ENCODE assay signal across 17 cellular contexts in the genomic region with DNA sequence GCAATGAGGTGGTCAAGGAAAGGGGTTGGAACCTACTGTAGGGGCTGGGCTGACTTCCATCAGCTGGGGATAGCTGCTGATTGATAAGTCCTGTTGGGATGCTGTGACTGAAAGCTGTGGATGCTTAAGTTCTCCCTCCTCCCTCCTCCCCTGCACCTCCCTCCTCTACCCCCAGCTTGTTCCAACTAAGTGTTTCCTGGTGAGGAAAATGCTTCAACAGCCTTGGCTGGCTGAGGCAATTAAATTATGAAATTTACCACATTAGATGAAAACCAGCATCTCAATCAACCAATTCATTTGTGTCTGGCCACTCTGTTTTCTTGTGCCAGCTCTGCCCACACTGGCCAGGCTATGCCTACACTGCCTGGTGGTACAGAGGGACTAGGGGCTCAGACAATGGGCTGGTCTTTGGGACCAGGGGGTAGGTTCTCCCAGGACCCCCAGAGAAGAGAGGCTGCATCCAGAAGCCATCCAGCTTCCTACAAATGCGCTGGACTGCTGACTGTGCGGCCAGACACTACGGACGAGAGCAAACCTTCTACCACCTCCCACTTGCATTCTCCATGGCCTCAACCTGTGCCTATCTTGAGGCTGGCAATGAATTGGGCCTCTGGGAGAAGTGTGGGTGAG. TPM values are rescaled to one million over a fixed set of nuclear protein-coding genes. Genes with fewer than 3 reads are reported as not detected.
A peak's percentile ranks its signal among the peaks of the same experiment; 100 is the strongest.
DNase-seq lines count a peak whose midpoint lies in the region; ATAC-seq and TF ChIP-seq lines count a peak whose summit lies in the region.
"Had no signal": no experiment of that assay in that cellular context is flagged by ENCODE, and none has a peak within 500 bp of the region (broad histone marks: within the 10 kb centered on the region; RNA-seq: fewer than 3 reads in every experiment).

No MANE protein-coding gene starts in this region.

- H3K18ac ChIP-seq in IMR-90 (ENCODE audit: low read depth, low read length) = no peak overlapping the region

- DNase-seq in IMR-90 (no peak), dorsolateral prefrontal cortex (no peak), neural progenitor cell (ENCODE audit: low spot score) (no peak), brain microvascular endothelial cell (no peak), kidney tubule cell (ENCODE audit: low spot score) (no peak)
- DNase-seq: foreskin fibroblast, left cardiac atrium, NCI-H526 treated with DMSO at 0.1 percent for 48 hours, retina, WERI-Rb-1 had no signal

- peaks cover 0 to 9% (median 0%) of the 10 kb centered on the region in 11 experiments; a peak in 1 of 22 replicates for H3K36me3 ChIP-seq in BLaER1 treated with 17β-estradiol and CSF1 and Interleukin-3, amounts not matched to agents 10 nM and 100 nM
- H3K36me3 ChIP-seq in IMR-90 (ENCODE audit: control insufficient read depth, insufficient read depth, low read length) (no peaks in the 10 kb centered on the region), neural progenitor cell (no peaks in the 10 kb centered on the region), brain microvascular endothelial cell (replicated peaks) (no peaks in the 10 kb centered on the region)
- H3K36me3 ChIP-seq: neutrophil had no signal

- H4K91ac ChIP-seq in IMR-90 (ENCODE audit: insufficient read depth, low read depth, low read length) = no peak overlapping the region

- dilution Hi-C loops in IMR-90 (cut with HindIII; ENCODE audit: low sequenced_read_pairs, unreplicated experiment) = no loop called here

- H4K20me1 ChIP-seq in BLaER1 treated with 17β-estradiol and CSF1 and Interleukin-3, amounts not matched to agents 10 nM and 100 nM = peaks cover 0 to 70% (median 46%) of the 10 kb centered on the region in 11 experiments; a peak in 17 of 22 replicates
- H4K20me1 ChIP-seq in IMR-90 (ENCODE audit: insufficient read depth, low read length) (peaks cover 18% of the 10 kb centered on the region; the same call in 1 of the 2 replicates), neural progenitor cell (ENCODE audit: low read depth) (peaks cover 67% of the 10 kb centered on the region)

- POLR2A ChIA-PET in IMR-90 (lab: Charles Lee; ENCODE audit: unreplicated experiment) = no interaction called here

- no peaks in the 10 kb centered on the region for H3K27me3 ChIP-seq in BLaER1 treated with 17β-estradiol and CSF1 and Interleukin-3, amounts not matched to agents 10 nM and 100 nM
- H3K27me3 ChIP-seq in IMR-90 (ENCODE audit: control insufficient read depth, insufficient read depth, low read length) (no peaks in the 10 kb centered on the region), dorsolateral prefrontal cortex (no peaks in the 10 kb centered on the region), neural progenitor cell (peaks cover 6% of the 10 kb centered on the region), brain microvascular endothelial cell (replicated peaks) (no peaks in the 10 kb centered on the region)

- H3K56ac ChIP-seq in IMR-90 (ENCODE audit: extremely low read depth, insufficient read depth, low read length) = no peak overlapping the region

- no peak overlapping the region for H3K4me3 ChIP-seq in BLaER1 treated with 17β-estradiol and CSF1 and Interleukin-3, amounts not matched to agents 10 nM and 100 nM
- no peak overlapping the region for H3K4me3 ChIP-seq in IMR-90 (ENCODE audit: insufficient read depth, low read depth, low read length)
- H3K4me3 ChIP-seq in dorsolateral prefrontal cortex = peak overlapping the region in 38 of 59 donors; percentile 68 to 98 (median 89)
- H3K4me3 ChIP-seq in neural progenitor cell = no peak overlapping the region
- H3K4me3 ChIP-seq in brain microvascular endothelial cell (ENCODE audit: low read depth, low read length) = no peak overlapping the region

- no peak overlapping the region for H3K4ac ChIP-seq in IMR-90 (ENCODE audit: low read depth, low read length)

- H3K36me3 Mint-ChIP-seq in neural progenitor cell = peaks cover 27% of the 10 kb centered on the region
- H3K36me3 Mint-ChIP-seq: activated CD4-positive, alpha-beta memory T cell treated with anti-CD3 and anti-CD28 coated beads for 36 hours had no signal

- H2AK5ac ChIP-seq in IMR-90 (ENCODE audit: low read depth, low read length) = no peak overlapping the region

- intact Hi-C loops in IMR-90 (cut with micrococcal nuclease) (loop anchor here (5.0 to 10.0 kb wide), 2 partner anchors 50 to 177 kb away; no protein-coding TSS in a partner anchor), dorsolateral prefrontal cortex (cut with DNase I) (no loop called here)

- no peak overlapping the region for H2BK120ac ChIP-seq in IMR-90 (ENCODE audit: low read depth, low read length)

- no peak for TF ChIP-seq CTCF in IMR-90 (conservative IDR thresholded peaks at IDR 0.05; ENCODE audit: low read depth, low read length)
- TF ChIP-seq CTCF in dorsolateral prefrontal cortex (IDR thresholded peaks at IDR 0.05 in 54 of 56, conservative IDR thresholded peaks at IDR 0.05 in 2 of 56; ENCODE audit: low read depth in 1 of 56, partially characterized antibody in 56 of 56) = no peak
- no peak for TF ChIP-seq CTCF in neural progenitor cell (IDR thresholded peaks at IDR 0.05)
- no peak for TF ChIP-seq CTCF in brain microvascular endothelial cell (IDR thresholded peaks at IDR 0.05; ENCODE audit: low read depth, low read length, missing control alignments)

- H3K9me3 Mint-ChIP-seq in neural progenitor cell = peaks cover 3% of the 10 kb centered on the region
- H3K9me3 Mint-ChIP-seq: activated CD4-positive, alpha-beta memory T cell treated with anti-CD3 and anti-CD28 coated beads for 36 hours; activated naive CD4-positive, alpha-beta T cell treated with anti-CD3 and anti-CD28 coated beads, Interleukin-2, amount 50 U/mL, for 72 hours had no signal

- no peak for TF ChIP-seq POLR2A in IMR-90 (IDR thresholded peaks at IDR 0.05; ENCODE audit: low read depth, low read length)

- ATAC-seq in IMR-90 (ENCODE audit: low read depth) = no peak
- ATAC-seq in GM18519 (IDR thresholded peaks at IDR 0.05; ENCODE audit: low FRiP score, unreplicated experiment) = no peak
- no peak for ATAC-seq in GM19395 (IDR thresholded peaks at IDR 0.05; ENCODE audit: unreplicated experiment)
- ATAC-seq: left cardiac atrium, Right ventricle myocardium inferior had no signal

- H2AFZ ChIP-seq in IMR-90 (replicated peaks; ENCODE audit: low read length, poor library complexity) = no peak overlapping the region
- no peak overlapping the region for H2AFZ ChIP-seq in neural progenitor cell (replicated peaks)

- H3K9ac ChIP-seq in BLaER1 treated with 17β-estradiol and CSF1 and Interleukin-3, amounts not matched to agents 10 nM and 100 nM = no peak overlapping the region
- H3K9ac ChIP-seq in IMR-90 (ENCODE audit: low read depth, low read length) (no peak overlapping the region), neural progenitor cell (no peak overlapping the region)

- H3K27me3 Mint-ChIP-seq in neural progenitor cell (ENCODE audit: insufficient read depth, low read depth) = peaks cover 13% of the 10 kb centered on the region
- H3K27me3 Mint-ChIP-seq: activated CD4-positive, alpha-beta memory T cell treated with anti-CD3 and anti-CD28 coated beads for 36 hours had no signal

- H3K79me2 ChIP-seq in neural progenitor cell (ENCODE audit: low read depth) = peaks cover 73% of the 10 kb centered on the region

- H3K4me1 Mint-ChIP-seq in neural progenitor cell = peaks cover 68% of the 10 kb centered on the region

- TF ChIP-seq RAD21 in IMR-90 (IDR thresholded peaks at IDR 0.05; ENCODE audit: low read length) = no peak

- no peaks in the 10 kb centered on the region for H3F3A ChIP-seq in neural progenitor cell (ENCODE audit: low read depth)

- no peak overlapping the region for H2BK15ac ChIP-seq in IMR-90 (ENCODE audit: low read depth, low read length)

- no CpG with 5 or more reads among the region's 4 CpGs for WGBS in IMR-90 (ENCODE audit: extremely low coverage in 2 of 2, insufficient read length in 1 of 2), 2 experiments

- peak overlapping the region; percentile 98 for H3K4me3 Mint-ChIP-seq in neural progenitor cell

- H3K4me1 ChIP-seq in BLaER1 treated with 17β-estradiol and CSF1 and Interleukin-3, amounts not matched to agents 10 nM and 100 nM = peaks cover 25 to 55% (median 47%) of the 10 kb centered on the region in 10 experiments
- H3K4me1 ChIP-seq in IMR-90 (ENCODE audit: control insufficient read depth, insufficient read depth, low read length) (peaks cover 11% of the 10 kb centered on the region), neural progenitor cell (peaks cover 9% of the 10 kb centered on the region)

- H3K14ac ChIP-seq in IMR-90 (replicated peaks; ENCODE audit: low read depth, low read length) = no peak overlapping the region

- peak overlapping the region; percentile 66 for H3K23ac ChIP-seq in IMR-90 (ENCODE audit: low read depth, low read length)

- BruUV-seq in IMR-90 (replicated peaks; lab: Mats Ljungman, UMichigan) = no TSS peak

- no peak overlapping the region for H3K27ac ChIP-seq in BLaER1 treated with 17β-estradiol and CSF1 and Interleukin-3, amounts not matched to agents 10 nM and 100 nM
- H3K27ac ChIP-seq in IMR-90 (ENCODE audit: insufficient read depth, low read length) (no peak overlapping the region), dorsolateral prefrontal cortex (peak overlapping the region in 3 of 59 donors; percentile 13 to 92 (median 38)), neural progenitor cell (no peak overlapping the region), brain microvascular endothelial cell (no peak overlapping the region)
- H3K27ac ChIP-seq: neutrophil, WERI-Rb-1 had no signal

- H4K8ac ChIP-seq in IMR-90 (ENCODE audit: low read depth in 2 of 2, low read length in 2 of 2) = no peak overlapping the region

- H2AK9ac ChIP-seq in IMR-90 (replicated peaks; ENCODE audit: low read depth, low read length, poor library complexity) = no peak overlapping the region

- H3K4me2 ChIP-seq in BLaER1 treated with 17β-estradiol and CSF1 and Interleukin-3, amounts not matched to agents 10 nM and 100 nM = peak overlapping the region in 10 of 11 experiments; percentile 89 to 98 (median 95); a peak in 16 of 22 replicates
- no peak overlapping the region for H3K4me2 ChIP-seq in IMR-90 (ENCODE audit: low read depth, low read length)
- peak overlapping the region; percentile 73 for H3K4me2 ChIP-seq in neural progenitor cell

- CTCF ChIA-PET in IMR-90 (lab: Yijun Ruan, JAX) = no interaction called here

- peaks cover 0 to 8% (median 0%) of the 10 kb centered on the region in 11 experiments; a peak in 3 of 22 replicates for H3K9me3 ChIP-seq in BLaER1 treated with 17β-estradiol and CSF1 and Interleukin-3, amounts not matched to agents 10 nM and 100 nM (replicated peaks in 1 of 11)
- H3K9me3 ChIP-seq in IMR-90 (ENCODE audit: control insufficient read depth, insufficient read depth, low read length) = no peaks in the 10 kb centered on the region
- no peaks in the 10 kb centered on the region for H3K9me3 ChIP-seq in neural progenitor cell (ENCODE audit: low read depth)
- H3K9me3 ChIP-seq: neutrophil had no signal

- H2BK5ac ChIP-seq in IMR-90 (ENCODE audit: low read depth, low read length, poor library complexity, severe bottlenecking) = no peak overlapping the region

- H3K27ac Mint-ChIP-seq in neural progenitor cell = no peak overlapping the region

- no peak overlapping the region for H4K5ac ChIP-seq in IMR-90 (ENCODE audit: low read depth, low read length)

- H2BK20ac ChIP-seq in IMR-90 (ENCODE audit: low read depth, low read length) = no peak overlapping the region

- H3K9me1 ChIP-seq in IMR-90 (ENCODE audit: insufficient read depth, low read length) = peaks cover 19% of the 10 kb centered on the region

- in situ Hi-C loops in IMR-90 (cut with MboI; ENCODE audit: low sequenced_read_pairs) = no loop called here
- in situ Hi-C loops in brain microvascular endothelial cell (cut with HindIII; ENCODE audit: low pct_ligation_motif_present, low sequenced_read_pairs) = no loop called here

- H3K79me1 ChIP-seq in IMR-90 (ENCODE audit: low read depth in 1 of 2, low read length in 2 of 2) = peaks cover 33 to 51% of the 10 kb centered on the region in 2 experiments; a peak in 3 of 4 replicates

RNA-seq across cellular contexts. Expression of a gene that starts 2.5 kb away (rescaled TPM):
- total RNA-seq in IMR-90 (2012; rRNA removed) (2.7 and 2.8 TPM in 2 replicates), dorsolateral prefrontal cortex (10 to 100 TPM in 75 of 120 experiments, 1 to 10 TPM in 45; 6.4 to 24.6 (median 10.7) TPM), neural progenitor cell (ENCODE audit: low replicate concordance) (12.1 and 25.3 TPM in 2 replicates)
- 5.6 and 6.6 TPM in 2 replicates for polyA plus RNA-seq in IMR-90 (2012; rRNA removed)
- 2.8 and 5.4 TPM in 2 replicates for polyA plus RNA-seq in IMR-90 (2012; cell fraction: cytosol; rRNA removed)
- polyA plus RNA-seq in IMR-90 (2012; cell fraction: nucleus; rRNA removed; ENCODE audit: low replicate concordance) = 6.6 and 15.9 TPM in 2 replicates

Comparison
In these comparisons a context has a peak if more than half of its experiments do, and no peak if none do; other contexts are left out.
1. H3K4me3 ChIP-seq: peak in dorsolateral prefrontal cortex (38 of 59); none in BLaER1 treated with 17β-estradiol and CSF1 and Interleukin-3, amounts not matched to agents 10 nM and 100 nM (0 of 10), IMR-90 (single experiment), neural progenitor cell (single experiment) and brain microvascular endothelial cell (single experiment).